Comparison of ENCODE assay signal across 8 cellular contexts in genomic region chr19:48400018-48400742, GRCh38. TPM values are rescaled to one million over a fixed set of nuclear protein-coding genes. Genes with fewer than 3 reads are reported as not detected.
DNase-seq lines count a peak whose midpoint lies in the region; ATAC-seq, FAIRE-seq and TF ChIP-seq lines count a peak whose summit lies in the region.

No MANE protein-coding gene starts in this region.

- TF ChIP-seq CTCF in BE2C (IDR thresholded peaks at IDR 0.05; ENCODE audit: low read depth, low read length) (no peak), endothelial cell (IDR thresholded peaks at IDR 0.05; ENCODE audit: unreplicated experiment) (no peak)

- H3K4me1 Mint-ChIP-seq in endothelial cell (ENCODE audit: unreplicated experiment) = peaks cover 49% of the 10 kb centered on the region
- peaks cover 22 to 39% (median 36%) of the 10 kb centered on the region in 4 donors for H3K4me1 Mint-ChIP-seq in naive thymus-derived CD8-positive, alpha-beta T cell

- no peaks in the 10 kb centered on the region for H3K36me3 ChIP-seq in BE2C

- ATAC-seq in naive thymus-derived CD8-positive, alpha-beta T cell = peak; percentile 15 to 26
- ATAC-seq in GM21576 (IDR thresholded peaks at IDR 0.05; ENCODE audit: unreplicated experiment) = no peak
- no peak for ATAC-seq in GM18868 (IDR thresholded peaks at IDR 0.05; ENCODE audit: unreplicated experiment)

- FAIRE-seq in H54 (lab: Jason Lieb, UNC) = peak; percentile 93

- peak overlapping the region; percentile 91 for H3K27ac Mint-ChIP-seq in endothelial cell (ENCODE audit: unreplicated experiment)
- peak overlapping the region in 7 of 10 donors; percentile 10 to 79 (median 56) for H3K27ac Mint-ChIP-seq in naive thymus-derived CD8-positive, alpha-beta T cell

- peaks cover 13% of the 10 kb centered on the region for H3K4me1 ChIP-seq in BE2C

- peaks cover 3% of the 10 kb centered on the region for H3K36me3 Mint-ChIP-seq in endothelial cell (ENCODE audit: low read depth, unreplicated experiment)
- H3K36me3 Mint-ChIP-seq in naive thymus-derived CD8-positive, alpha-beta T cell = no peaks in the 10 kb centered on the region

- DNase-seq in BE2C (peak; percentile 63), H54 (ENCODE audit: insufficient read length, low spot score) (peak; percentile 90), SHP77 treated with DMSO at 0.1 percent for 48 hours (lab: John Stamatoyannopoulos, UW) (peak; percentile 65), endothelial cell (ENCODE audit: low spot score) (peak; percentile 55), NCI-H1105 (lab: John Stamatoyannopoulos, UW) (no peak)
- peak in 5 of 10 donors; percentile 25 to 74 (median 32) for DNase-seq in naive thymus-derived CD8-positive, alpha-beta T cell

- peaks cover 32% of the 10 kb centered on the region for H3K27me3 Mint-ChIP-seq in endothelial cell (ENCODE audit: unreplicated experiment)
- peaks cover 5 to 29% (median 19%) of the 10 kb centered on the region in 5 donors for H3K27me3 Mint-ChIP-seq in naive thymus-derived CD8-positive, alpha-beta T cell

- TF ChIP-seq POLR2A in H54 (IDR thresholded peaks at IDR 0.05; ENCODE audit: low read depth, low read length) = no peak

- peak overlapping the region; percentile 25; the same call in 1 of the 2 replicates for H3K4me3 ChIP-seq in BE2C (ENCODE audit: low read depth, low read length)

- no peaks in the 10 kb centered on the region for H3K9me3 Mint-ChIP-seq in endothelial cell (ENCODE audit: unreplicated experiment)
- H3K9me3 Mint-ChIP-seq in naive thymus-derived CD8-positive, alpha-beta T cell = peaks cover 0 to 3% (median 0%) of the 10 kb centered on the region in 9 donors

- H3K9me3 ChIP-seq in BE2C = no peaks in the 10 kb centered on the region

- H3K4me3 Mint-ChIP-seq in endothelial cell (ENCODE audit: unreplicated experiment) = peak overlapping the region; percentile 85
- H3K4me3 Mint-ChIP-seq in naive thymus-derived CD8-positive, alpha-beta T cell = peak overlapping the region in 3 of 10 donors; percentile 37 to 45 (median 45)

- H3K27me3 ChIP-seq in BE2C = peaks cover 23% of the 10 kb centered on the region

- POLR2A ChIA-PET in naive thymus-derived CD8-positive, alpha-beta T cell (lab: Charles Lee) = interaction anchor here (0.6 to 1.7 kb wide), 5 partner anchors 9 to 748 kb away, joined by 3 to 5 read pairs (median 3); partner anchors contain the start of genes KDELR1 and RPL18

RNA-seq across cellular contexts. Expression of gene GRIN2D, which starts 6.7 kb away (rescaled TPM):
- 0.31 TPM for polyA plus RNA-seq in BE2C (2012; ENCODE audit: insufficient read depth, insufficient read length, low read depth)
- 25.2 TPM for total RNA-seq in endothelial cell (ENCODE audit: unreplicated experiment)
- under 1 TPM; 0.08 to 0.11 TPM for total RNA-seq in naive thymus-derived CD8-positive, alpha-beta T cell
- polyA plus RNA-seq in naive thymus-derived CD8-positive, alpha-beta T cell = not detected

RNA-seq across cellular contexts. Expression of gene KDELR1, which starts 8.8 kb away (rescaled TPM):
- 63.3 TPM for polyA plus RNA-seq in BE2C (2012; ENCODE audit: insufficient read depth, insufficient read length, low read depth)
- total RNA-seq in endothelial cell (ENCODE audit: unreplicated experiment) = 325 TPM
- 10 to 100 TPM; 49.6 TPM for total RNA-seq in naive thymus-derived CD8-positive, alpha-beta T cell
- polyA plus RNA-seq in naive thymus-derived CD8-positive, alpha-beta T cell = 10 to 100 TPM; 21.3 to 24.8 (median 22.5) TPM

RNA-seq across cellular contexts. Expression of gene SYNGR4, which starts 36.0 kb away (rescaled TPM):
- 1.7 TPM for polyA plus RNA-seq in BE2C (2012; ENCODE audit: insufficient read depth, insufficient read length, low read depth)
- total RNA-seq in endothelial cell (ENCODE audit: unreplicated experiment) = not detected
- not detected for total RNA-seq in naive thymus-derived CD8-positive, alpha-beta T cell
- not detected for polyA plus RNA-seq in naive thymus-derived CD8-positive, alpha-beta T cell

RNA-seq across cellular contexts. Expression of gene TMEM143, which starts 36.4 kb away (rescaled TPM):
- 3.1 TPM for polyA plus RNA-seq in BE2C (2012; ENCODE audit: insufficient read depth, insufficient read length, low read depth)
- 8.5 TPM for total RNA-seq in endothelial cell (ENCODE audit: unreplicated experiment)
- total RNA-seq in naive thymus-derived CD8-positive, alpha-beta T cell = 10 to 100 TPM; 25.0 to 29.4 TPM
- 10 to 100 TPM in 1 of 3 donors, 1 to 10 TPM in 2; 3.9 to 10.7 (median 4.9) TPM for polyA plus RNA-seq in naive thymus-derived CD8-positive, alpha-beta T cell

RNA-seq across cellular contexts. Expression of gene GRWD1, which starts 45.6 kb away (rescaled TPM):
- 82.6 TPM for polyA plus RNA-seq in BE2C (2012; ENCODE audit: insufficient read depth, insufficient read length, low read depth)
- 38.4 TPM for total RNA-seq in endothelial cell (ENCODE audit: unreplicated experiment)
- total RNA-seq in naive thymus-derived CD8-positive, alpha-beta T cell = 10 to 100 TPM; 39.1 to 41.2 TPM
- polyA plus RNA-seq in naive thymus-derived CD8-positive, alpha-beta T cell = 10 to 100 TPM; 32.9 to 59.9 (median 40.3) TPM

Comparison
In these comparisons a context has a peak if more than half of its experiments do, and no peak if none do; other contexts are left out.
1. ATAC-seq: peak in naive thymus-derived CD8-positive, alpha-beta T cell (2 of 2); none in GM21576 (single experiment) and GM18868 (single experiment).
2. RNA of gene GRIN2D, which starts 6.7 kb away (total RNA-seq): 25.2 TPM in endothelial cell (single experiment); 0.08 to 0.11 TPM in naive thymus-derived CD8-positive, alpha-beta T cell; every median in the first group is over 10 times any median in the second.